22 cellular contexts compared by ENCODE assay signal in the genomic region with DNA sequence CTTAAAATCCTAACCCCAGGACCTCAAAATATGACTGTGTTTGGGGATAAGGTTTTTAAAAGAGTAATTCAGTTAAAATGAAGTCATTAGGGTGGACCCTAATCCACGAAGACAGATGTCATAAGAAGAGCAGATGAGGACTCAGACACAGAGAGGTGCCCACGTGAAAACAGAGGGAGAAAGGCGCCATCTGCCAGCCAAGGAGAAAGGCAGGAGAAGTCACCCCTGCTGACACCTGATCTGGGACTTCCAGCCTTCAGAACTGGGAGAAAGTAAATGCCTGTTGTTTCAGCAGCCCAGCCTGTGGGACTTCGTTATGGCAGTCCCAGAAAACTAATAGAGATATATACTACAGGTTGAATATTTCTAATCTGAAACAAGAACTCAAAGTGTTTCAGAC.
DNase-seq lines count a peak whose midpoint lies in the region; ATAC-seq and TF ChIP-seq lines count a peak whose summit lies in the region.
"Had no signal": no experiment of that assay in that cellular context is flagged by ENCODE, and none has a peak within 500 bp of the region (broad histone marks: within the 10 kb centered on the region; RNA-seq: fewer than 3 reads in every experiment).

No MANE protein-coding gene starts in this region.

- no TSS peak for BruUV-seq in mammary epithelial cell (replicated peaks; lab: Mats Ljungman, UMichigan)

- DNase-seq in DMS53 (lab: John Stamatoyannopoulos, UW) (peak; percentile 19), DMS53 treated with DMSO at 0.1 percent for 48 hours (lab: John Stamatoyannopoulos, UW; ENCODE audit: unreplicated experiment) (no peak), GM12865 (ENCODE audit: low read depth) (no peak), NCI-H524 (lab: John Stamatoyannopoulos, UW) (peak; percentile 89), mammary epithelial cell (no peak), NCI-H774 (lab: John Stamatoyannopoulos, UW) (no peak), suprapubic skin (ENCODE audit: low spot score in 2 of 2) (no peak)
- DNase-seq: activated gamma-delta T cell treated with Interleukin-2 at 50 U/mL for 16 hours; dermis blood vessel endothelial cell; esophagus squamous epithelium; heart left ventricle; islet precursor cell; mesendoderm; NCI-H1105 treated with DMSO at 0.1 percent for 48 hours; NCI-H446; stimulated activated naive CD8-positive, alpha-beta T cell treated with anti-CD3 and anti-CD28 coated beads, Interleukin-15, amount 100 ng/mL, for 72 hours; T-cell; upper lobe of right lung had no signal

- WGBS in mammary epithelial cell (ENCODE audit: low coverage, missing lambda C conversion rate): 71% methylated on average over 4 of the region's 4 CpGs
- 86% methylated on average over 4 of the region's 4 CpGs for WGBS in suprapubic skin

- no peaks in the 10 kb centered on the region for H3K79me2 ChIP-seq in mammary epithelial cell (ENCODE audit: insufficient read depth, low read length)

- H3K27ac ChIP-seq in mammary epithelial cell (ENCODE audit: insufficient read depth, low read depth, low read length) (no peak overlapping the region), suprapubic skin (no peak overlapping the region)
- H3K27ac ChIP-seq: 22Rv1, BLaER1, esophagus squamous epithelium, upper lobe of right lung had no signal

- H3K27me3 ChIP-seq in mammary epithelial cell (ENCODE audit: insufficient read depth, low read length): no peaks in the 10 kb centered on the region
- H3K27me3 ChIP-seq in suprapubic skin: no peaks in the 10 kb centered on the region
- H3K27me3 ChIP-seq: BLaER1, upper lobe of right lung had no signal

- no peak overlapping the region for H3K4me2 ChIP-seq in mammary epithelial cell (ENCODE audit: insufficient read depth, low read depth, low read length)
- H3K4me2 ChIP-seq: BLaER1 had no signal

- TF ChIP-seq CTCF in GM12865 (IDR thresholded peaks at IDR 0.05; ENCODE audit: insufficient read depth, low read depth, low read length, missing control alignments) (peak; percentile 12), mammary epithelial cell (conservative IDR thresholded peaks at IDR 0.05 in 1 of 2, IDR thresholded peaks at IDR 0.05 in 1 of 2; ENCODE audit: extremely low read depth in 1 of 2, insufficient read depth in 1 of 2, low read depth in 1 of 2, low read length in 2 of 2) (peak; percentile 8 to 44), suprapubic skin (IDR thresholded peaks at IDR 0.05) (no peak)

- TF ChIP-seq EP300 in suprapubic skin (IDR thresholded peaks at IDR 0.05): no peak

- no peak for ATAC-seq in GM21786 (IDR thresholded peaks at IDR 0.05; ENCODE audit: unreplicated experiment)
- ATAC-seq: heart left ventricle; stimulated activated naive CD8-positive, alpha-beta T cell treated with anti-CD3 and anti-CD28 coated beads, Interleukin-15, amount 100 ng/mL, for 72 hours; T-cell; upper lobe of right lung; WTC11 had no signal

- TF ChIP-seq POLR2A in suprapubic skin (IDR thresholded peaks at IDR 0.05): no peak

- H3K9me3 ChIP-seq in mammary epithelial cell (replicated peaks; ENCODE audit: insufficient read depth, low read length) (no peaks in the 10 kb centered on the region), suprapubic skin (no peaks in the 10 kb centered on the region)
- H3K9me3 ChIP-seq: BLaER1, esophagus squamous epithelium, heart left ventricle, upper lobe of right lung had no signal

- CTCF ChIA-PET in mammary epithelial cell (lab: Charles Lee; ENCODE audit: low non-redundant PET): no interaction called here

- no peak overlapping the region for H3K9ac ChIP-seq in mammary epithelial cell (ENCODE audit: insufficient read depth, low read length)
- H3K9ac ChIP-seq: BLaER1 had no signal

- no peak overlapping the region for H2AFZ ChIP-seq in mammary epithelial cell (ENCODE audit: low read depth, low read length)

- H3K36me3 ChIP-seq in mammary epithelial cell (ENCODE audit: insufficient read depth, low read length) (no peaks in the 10 kb centered on the region), suprapubic skin (no peaks in the 10 kb centered on the region)
- H3K36me3 ChIP-seq: BLaER1, esophagus squamous epithelium, heart left ventricle, upper lobe of right lung had no signal

- in situ Hi-C loops in mammary epithelial cell (cut with MboI; ENCODE audit: low sequenced_read_pairs in 2 of 2): loop anchor here in 1 of 2 donors (25.0 kb wide), 1 partner anchor 120 kb away; no protein-coding TSS in a partner anchor

- H3K4me3 ChIP-seq in GM12865 (ENCODE audit: low read depth, low read length): no peak overlapping the region
- no peak overlapping the region for H3K4me3 ChIP-seq in mammary epithelial cell (replicated peaks in 1 of 3; ENCODE audit: insufficient read depth in 1 of 3, low read depth in 2 of 3, low read length in 3 of 3)
- no peak overlapping the region for H3K4me3 ChIP-seq in suprapubic skin
- H3K4me3 ChIP-seq: BLaER1, esophagus squamous epithelium, heart left ventricle, upper lobe of right lung had no signal

- intact Hi-C loops in mammary epithelial cell (cut with micrococcal nuclease): loop anchor here (1.0 kb wide), 2 partner anchors 107 to 148 kb away; no protein-coding TSS in a partner anchor

- H3K4me1 ChIP-seq in mammary epithelial cell (ENCODE audit: insufficient read depth, low read length): no peaks in the 10 kb centered on the region
- no peaks in the 10 kb centered on the region for H3K4me1 ChIP-seq in suprapubic skin
- H3K4me1 ChIP-seq: BLaER1, upper lobe of right lung had no signal

- no peaks in the 10 kb centered on the region for H4K20me1 ChIP-seq in mammary epithelial cell (ENCODE audit: insufficient read depth, low read length)
- H4K20me1 ChIP-seq: BLaER1 had no signal

- dilution Hi-C loops in mammary epithelial cell (cut with HindIII; ENCODE audit: low sequenced_read_pairs): no loop called here

Comparison
In these comparisons a context has a peak if more than half of its experiments do, and no peak if none do; other contexts are left out.
1. DNase-seq: peak in DMS53 (single experiment) and NCI-H524 (2 of 2); none in DMS53 treated with DMSO at 0.1 percent for 48 hours (single experiment), GM12865 (single experiment), mammary epithelial cell (single experiment), NCI-H774 (single experiment) and suprapubic skin (0 of 2).
2. CTCF ChIP-seq: peak in GM12865 (single experiment) and mammary epithelial cell (2 of 2); none in suprapubic skin (0 of 2).